17 cellular contexts compared by ENCODE assay signal in the genomic region with DNA sequence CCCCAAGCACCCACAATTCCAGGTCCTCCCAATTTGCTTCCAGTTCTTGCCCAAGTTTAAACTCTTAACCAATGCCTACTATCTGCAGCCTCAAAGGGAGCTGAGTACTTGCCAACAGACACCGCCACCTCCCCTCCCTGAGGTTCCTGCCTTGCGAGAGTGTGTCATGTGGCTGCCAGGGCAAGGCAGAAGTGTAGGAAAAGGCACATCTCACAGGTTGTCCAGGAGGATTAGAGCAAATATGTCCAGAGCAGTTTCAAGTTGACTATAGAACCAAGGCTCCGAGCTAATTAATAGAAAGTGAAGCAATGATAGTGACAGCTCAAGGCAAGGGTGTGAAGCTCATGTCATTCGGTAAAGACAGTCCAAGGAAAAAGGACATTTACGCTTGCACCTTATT.
"Had no signal": no experiment of that assay in that cellular context is flagged by ENCODE, and none has a peak within 500 bp of the region (broad histone marks: within the 10 kb centered on the region; RNA-seq: fewer than 3 reads in every experiment).

No MANE protein-coding gene starts in this region.

- DNase-seq: activated CD4-positive, alpha-beta T cell treated with anti-CD3 and anti-CD28 coated beads, Interleukin-2, amount 50 U/mL, for 48 hours; activated naive CD4-positive, alpha-beta T cell treated with anti-CD3 and anti-CD28 coated beads, Interleukin-2, amount 50 U/mL, for 16 hours; amniotic stem cell; effector memory CD4-positive, alpha-beta T cell; naive B cell; nucleus accumbens; right lobe of liver; spleen; stimulated activated CD4-positive, alpha-beta T cell treated with anti-CD3 and anti-CD28 coated beads, Interleukin-1b, Interleukin-23, amount 100 ng/mL, for 48 hours; stimulated activated naive CD4-positive, alpha-beta T cell; substantia nigra had no signal

- H3K9me3 ChIP-seq: body of pancreas, right lobe of liver had no signal

- H3K4me3 ChIP-seq: body of pancreas, right lobe of liver, spleen had no signal

- H3K4me3 Mint-ChIP-seq: naive B cell, type B pancreatic cell had no signal

- H3K27me3 Mint-ChIP-seq: type B pancreatic cell had no signal

- H3K27ac ChIP-seq: body of pancreas, epithelial cell of prostate, right lobe of liver, spleen had no signal

- H3K36me3 Mint-ChIP-seq: naive B cell had no signal

- H3K27ac Mint-ChIP-seq: activated T-helper 2 cell treated with anti-CD3 and anti-CD28 coated beads, Interferon-gamma antibody, Interleukin-2, Interleukin-4, amounts not matched to agents 10 μg/mL and 5 μg/mL and 100 μg/mL, durations not matched to agents 14 hours and 24 hours and 36 hours; naive B cell; type B pancreatic cell had no signal

- H3K36me3 ChIP-seq: right lobe of liver had no signal

- H3K27me3 ChIP-seq: body of pancreas, right lobe of liver, spleen had no signal

- ATAC-seq: activated CD4-positive, CD25-positive, alpha-beta regulatory T cell treated with anti-CD3 and anti-CD28 coated beads, Interleukin-2, amount 50 U/mL, for 24 hours; body of pancreas; SK-N-SH treated with all-trans-retinoic acid at 6 μM for 48 hours had no signal

- H3K9me3 Mint-ChIP-seq: type B pancreatic cell had no signal

- H3K4me1 ChIP-seq: body of pancreas had no signal
